ENCODE assay signal across 8 cellular contexts in genomic region chr13:57629821-57630235, GRCh38. TPM values are rescaled to one million over a fixed set of nuclear protein-coding genes. Genes with fewer than 3 reads are reported as not detected.
DNase-seq lines count a peak whose midpoint lies in the region; ATAC-seq and TF ChIP-seq lines count a peak whose summit lies in the region.
"Had no signal": no experiment of that assay in that cellular context is flagged by ENCODE, and none has a peak within 500 bp of the region (broad histone marks: within the 10 kb centered on the region; RNA-seq: fewer than 3 reads in every experiment).

No MANE protein-coding gene starts in this region.

- peaks cover 39% of the 10 kb centered on the region for H3K4me1 ChIP-seq in vagina

- DNase-seq in NCI-H2081 treated with DMSO at 0.1 percent for 48 hours (lab: John Stamatoyannopoulos, UW), result peak; percentile 32
- peak; percentile 33 for DNase-seq in activated naive CD4-positive, alpha-beta T cell treated with anti-CD3 and anti-CD28 coated beads, Interleukin-2, amount 50 U/mL, for 16 hours
- DNase-seq in glomerular endothelial cell (ENCODE audit: extremely low read depth, low read depth, low spot score), result peak; percentile 50
- DNase-seq in vagina (ENCODE audit: extremely low spot score in 2 of 2), result peak in 1 of 2 donors; percentile 92

- no peaks in the 10 kb centered on the region for H3K79me2 ChIP-seq in neural cell (replicated peaks; ENCODE audit: insufficient read depth, low read length)

- peak; percentile 22 for TF ChIP-seq RAD21 in neural cell (conservative IDR thresholded peaks at IDR 0.05)

- H3K36me3 ChIP-seq in neural cell (ENCODE audit: insufficient read depth, low read length) (no peaks in the 10 kb centered on the region), vagina (no peaks in the 10 kb centered on the region)

- no peaks in the 10 kb centered on the region for H4K20me1 ChIP-seq in neural cell (ENCODE audit: insufficient read depth)

- intact Hi-C loops in vagina (cut with DNase I), result no loop called here

- H3K27ac ChIP-seq in neural cell (ENCODE audit: low read length) (no peak overlapping the region), vagina (no peak overlapping the region)

- no peak for TF ChIP-seq CTCF in neural cell (IDR thresholded peaks at IDR 0.05; ENCODE audit: poor library complexity, severe bottlenecking)
- no peak for TF ChIP-seq CTCF in vagina (IDR thresholded peaks at IDR 0.05)

- H3K9ac ChIP-seq in neural cell (ENCODE audit: low read length), result peak overlapping the region; percentile 58

- H3F3A ChIP-seq in neural cell (ENCODE audit: insufficient read depth, low read length, poor library complexity, severe bottlenecking), result no peaks in the 10 kb centered on the region

- H3K27me3 ChIP-seq in neural cell (ENCODE audit: insufficient read depth, low read depth, low read length) (peaks cover 8% of the 10 kb centered on the region), vagina (peaks cover 10% of the 10 kb centered on the region)

- H3K9me2 ChIP-seq in neural cell (ENCODE audit: insufficient read depth, low read length), result no peaks in the 10 kb centered on the region

- ATAC-seq in GM19467 (IDR thresholded peaks at IDR 0.05; ENCODE audit: unreplicated experiment) (peak; percentile 52), HG02938 (IDR thresholded peaks at IDR 0.05; ENCODE audit: unreplicated experiment) (no peak)

- H3K9me3 ChIP-seq in neural cell (ENCODE audit: low read length) (peaks cover 12% of the 10 kb centered on the region), vagina (no peaks in the 10 kb centered on the region)

- TF ChIP-seq POLR2A in vagina (IDR thresholded peaks at IDR 0.05), result peak in 1 of 2 donors; percentile 50

- H3K4me3 ChIP-seq in neural cell (ENCODE audit: low read length) (peak overlapping the region; percentile 86), vagina (peak overlapping the region; percentile 25 to 46)

- TF ChIP-seq EP300 in neural cell (conservative IDR thresholded peaks at IDR 0.05; ENCODE audit: poor library complexity, severe bottlenecking), result peak; percentile 18

- peak overlapping the region; percentile 66 for H3K4me2 ChIP-seq in neural cell (ENCODE audit: low read length)

- peak overlapping the region; percentile 54 for H2AFZ ChIP-seq in neural cell (ENCODE audit: low read depth, low read length)

TF ChIP-seq in neural cell, 6 proteins besides CTCF, POLR2A, EP300 and RAD21:
- TF ChIP-seq EZH2 (IDR thresholded peaks at IDR 0.05; ENCODE audit: borderline replicate concordance, insufficient read depth, low read length, poor library complexity, severe bottlenecking) (no peak), SMC3 (conservative IDR thresholded peaks at IDR 0.05; ENCODE audit: poor library complexity) (peak; percentile 49), REST (IDR thresholded peaks at IDR 0.05; ENCODE audit: borderline replicate concordance) (peak; percentile 95), POLR2AphosphoS5 (IDR thresholded peaks at IDR 0.05) (peak; percentile 94), TAF1 (IDR thresholded peaks at IDR 0.05; ENCODE audit: low read depth) (peak; percentile 95), MXI1 (conservative IDR thresholded peaks at IDR 0.05; ENCODE audit: poor library complexity, severe bottlenecking) (peak; percentile 69)

RNA-seq across cellular contexts. Expression of gene PCDH17, which starts 1.7 kb away (rescaled TPM):
- total RNA-seq in glomerular endothelial cell, result 0.39 and 3.0 TPM in 2 replicates
- polyA plus RNA-seq in neural cell, result 6.4 and 6.5 TPM in 2 replicates
- 24.3 and 34.6 TPM in 2 replicates for polyA minus RNA-seq in neural cell
- total RNA-seq in vagina, result 10.1 TPM
- total RNA-seq: T-helper 2 cell treated with Interferon-gamma antibody and Interleukin-4, amounts not matched to agents 100 ng/mL and 5 ng/mL, for 36 hours had no signal
